ENCODE assay signal across 34 cellular contexts in genomic region chr3:182715006-182715405, GRCh38.
"Had no signal": no experiment of that assay in that cellular context is flagged by ENCODE, and none has a peak within 500 bp of the region (broad histone marks: within the 10 kb centered on the region; RNA-seq: fewer than 3 reads in every experiment).

No MANE protein-coding gene starts in this region.

- H3K4me3 ChIP-seq: breast epithelium, lower lobe of right lung, neural progenitor cell, right lobe of liver, thyroid gland, upper lobe of left lung, vagina had no signal

- ATAC-seq: activated CD8-positive, alpha-beta T cell treated with anti-CD3 and anti-CD28 coated beads for 36 hours; activated naive CD8-positive, alpha-beta T cell treated with anti-CD3 and anti-CD28 coated beads, Interleukin-2, amount 50 U/mL, for 24 hours; activated T-cell treated with anti-CD3 and anti-CD28 coated beads, Interleukin-2, amount 50 U/mL, for 4 hours; activated T-helper 17 cell treated with anti-CD3 and anti-CD28 coated beads, Interleukin-2, amount 50 U/mL, for 72 hours; lower lobe of right lung; natural killer cell; stimulated activated memory B cell treated with anti-CD40 and anti-IgM and Interleukin-4, amounts not matched to agents 10 μg/mL and 1 μg/mL and 100 μg/mL, for 72 hours; stimulated activated naive CD8-positive, alpha-beta T cell treated with anti-CD3 and anti-CD28 coated beads, Interleukin-15, amount 100 ng/mL, for 72 hours had no signal

- H3K4me1 ChIP-seq: breast epithelium, lower lobe of right lung, vagina had no signal

- FAIRE-seq: colon, endometrium, frontal cortex, keratinocyte had no signal

- H3K36me3 ChIP-seq: breast epithelium, lower lobe of right lung, neural progenitor cell, right lobe of liver, thyroid gland, upper lobe of left lung, vagina had no signal

- H3K27me3 ChIP-seq: breast epithelium, neural progenitor cell, right lobe of liver, thyroid gland, upper lobe of left lung, vagina had no signal

- H3K9me3 ChIP-seq: breast epithelium, lower lobe of right lung, right lobe of liver, thyroid gland, upper lobe of left lung, vagina had no signal

- H3K27me3 Mint-ChIP-seq: activated naive CD8-positive, alpha-beta T cell treated with anti-CD3 and anti-CD28 coated beads, Interleukin-2, amount 50 U/mL, for 24 hours; stimulated activated memory B cell treated with anti-CD40 and anti-IgM and Interleukin-4, amounts not matched to agents 10 μg/mL and 1 μg/mL and 100 μg/mL, for 72 hours; stimulated activated naive CD8-positive, alpha-beta T cell treated with anti-CD3 and anti-CD28 coated beads, Interleukin-15, amount 100 ng/mL, for 72 hours had no signal

- H3K27ac Mint-ChIP-seq: activated B cell treated with CpG ODN at 0.5 μM for 24 hours; activated CD8-positive, alpha-beta T cell treated with anti-CD3 and anti-CD28 coated beads for 36 hours; activated naive CD8-positive, alpha-beta T cell treated with anti-CD3 and anti-CD28 coated beads, Interleukin-2, amount 50 U/mL, for 24 hours; activated T-helper 17 cell treated with anti-CD3 and anti-CD28 coated beads, Interleukin-2, amount 50 U/mL, for 72 hours; natural killer cell; neural progenitor cell; stimulated activated memory B cell treated with anti-CD40 and anti-IgM and Interleukin-4, amounts not matched to agents 10 μg/mL and 1 μg/mL and 100 μg/mL, for 72 hours had no signal

- H3K9ac ChIP-seq: neural progenitor cell had no signal

- H3K36me3 Mint-ChIP-seq: activated naive CD4-positive, alpha-beta T cell treated with anti-CD3 and anti-CD28 coated beads, Interleukin-2, amount 50 U/mL, for 24 hours; natural killer cell; neural progenitor cell; stimulated activated memory B cell treated with anti-CD40 and anti-IgM and Interleukin-4, amounts not matched to agents 10 μg/mL and 1 μg/mL and 100 μg/mL, for 72 hours had no signal

- DNase-seq: activated B cell treated with CpG ODN at 0.5 μM for 24 hours; activated CD4-positive, alpha-beta T cell treated with anti-CD3 and anti-CD28 coated beads, Interleukin-2, amount 50 U/mL, for 1 hour; activated CD8-positive, alpha-beta T cell treated with anti-CD3 and anti-CD28 coated beads for 36 hours; activated gamma-delta T cell treated with Interleukin-2 at 50 U/mL for 16 hours; activated naive CD8-positive, alpha-beta T cell treated with anti-CD3 and anti-CD28 coated beads, Interleukin-2, amount 50 U/mL, for 24 hours; activated T-cell treated with anti-CD3 and anti-CD28 coated beads, Interleukin-2, amount 50 U/mL, for 4 hours; dermis blood vessel endothelial cell; effector CD8-positive, alpha-beta T cell; glutamatergic neuron; hippocampal formation; left colon; lower lobe of right lung; mesenchymal stem cell; natural killer cell; occipital lobe; right lobe of liver; stimulated activated CD4-positive, alpha-beta T cell treated with anti-CD3 and anti-CD28 coated beads, Interleukin-12 subunit alpha, Interleukin-12 subunit beta, amount 100 ng/mL, for 4 hours; stimulated activated CD4-positive, alpha-beta T cell treated with anti-CD3 and anti-CD28 coated beads, Interleukin-4, amount 100 ng/mL, for 24 hours; stimulated activated CD8-positive, alpha-beta memory T cell treated with anti-CD3 and anti-CD28 coated beads, Interleukin-4, amount 100 ng/mL, for 48 hours; stimulated activated naive CD8-positive, alpha-beta T cell treated with anti-CD3 and anti-CD28 coated beads, Interleukin-15, amount 100 ng/mL, for 72 hours; T-helper 9 cell; thyroid gland; upper lobe of left lung had no signal

- H3K4me2 ChIP-seq: neural progenitor cell had no signal

- H3K9me3 Mint-ChIP-seq: activated B cell treated with CpG ODN at 0.5 μM for 24 hours; activated CD8-positive, alpha-beta T cell treated with anti-CD3 and anti-CD28 coated beads for 36 hours; activated naive CD4-positive, alpha-beta T cell treated with anti-CD3 and anti-CD28 coated beads, Interleukin-2, amount 50 U/mL, for 24 hours; activated naive CD8-positive, alpha-beta T cell treated with anti-CD3 and anti-CD28 coated beads, Interleukin-2, amount 50 U/mL, for 24 hours; activated T-cell treated with anti-CD3 and anti-CD28 coated beads, Interleukin-2, amount 50 U/mL, for 4 hours; activated T-helper 17 cell treated with anti-CD3 and anti-CD28 coated beads, Interleukin-2, amount 50 U/mL, for 72 hours; natural killer cell; neural progenitor cell; stimulated activated memory B cell treated with anti-CD40 and anti-IgM and Interleukin-4, amounts not matched to agents 10 μg/mL and 1 μg/mL and 100 μg/mL, for 72 hours; stimulated activated naive CD8-positive, alpha-beta T cell treated with anti-CD3 and anti-CD28 coated beads, Interleukin-15, amount 100 ng/mL, for 72 hours had no signal

- H3K27ac ChIP-seq: breast epithelium, epithelial cell of prostate, lower lobe of right lung, neural progenitor cell, right lobe of liver, thyroid gland, upper lobe of left lung, vagina had no signal

- H3K4me3 Mint-ChIP-seq: activated B cell treated with CpG ODN at 0.5 μM for 24 hours; activated CD8-positive, alpha-beta T cell treated with anti-CD3 and anti-CD28 coated beads for 36 hours; activated naive CD4-positive, alpha-beta T cell treated with anti-CD3 and anti-CD28 coated beads, Interleukin-2, amount 50 U/mL, for 24 hours; activated naive CD8-positive, alpha-beta T cell treated with anti-CD3 and anti-CD28 coated beads, Interleukin-2, amount 50 U/mL, for 24 hours; activated T-cell treated with anti-CD3 and anti-CD28 coated beads, Interleukin-2, amount 50 U/mL, for 4 hours; activated T-helper 17 cell treated with anti-CD3 and anti-CD28 coated beads, Interleukin-2, amount 50 U/mL, for 72 hours; natural killer cell; neural progenitor cell; stimulated activated memory B cell treated with anti-CD40 and anti-IgM and Interleukin-4, amounts not matched to agents 10 μg/mL and 1 μg/mL and 100 μg/mL, for 72 hours; stimulated activated naive CD8-positive, alpha-beta T cell treated with anti-CD3 and anti-CD28 coated beads, Interleukin-15, amount 100 ng/mL, for 72 hours had no signal
